11 cellular contexts compared by ENCODE assay signal in the genomic region with DNA sequence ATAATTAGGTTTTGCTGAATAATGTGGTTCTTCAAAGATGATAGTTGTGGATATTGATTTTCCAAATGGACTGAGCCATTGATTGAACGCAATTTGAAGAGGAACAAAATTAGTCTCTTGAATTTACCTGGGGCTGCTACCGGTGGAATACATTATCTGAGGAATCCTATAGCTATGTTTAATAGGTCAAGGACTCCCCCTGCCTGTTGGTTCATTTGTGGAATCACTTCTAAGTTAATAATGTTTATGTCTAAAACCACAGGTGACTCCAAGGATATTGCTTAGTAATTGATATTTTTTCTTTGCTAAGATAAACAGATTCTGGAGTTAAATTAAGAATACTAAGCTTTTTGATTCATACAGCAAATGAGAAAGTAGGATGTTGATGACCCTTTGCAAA.
A peak's percentile ranks its signal among the peaks of the same experiment; 100 is the strongest.
DNase-seq lines count a peak whose midpoint lies in the region; ATAC-seq and TF ChIP-seq lines count a peak whose summit lies in the region.
"Had no signal": no experiment of that assay in that cellular context is flagged by ENCODE, and none has a peak within 500 bp of the region (broad histone marks: within the 10 kb centered on the region; RNA-seq: fewer than 3 reads in every experiment).

No MANE protein-coding gene starts in this region.

- no peak overlapping the region for H2AFZ ChIP-seq in PC-9

- H3K4me3 ChIP-seq in PC-9 (no peak overlapping the region), iPS DF 6.9 (ENCODE audit: low read length) (no peak overlapping the region), suprapubic skin (no peak overlapping the region)
- H3K4me3 ChIP-seq: K562 had no signal

- H4K20me1 ChIP-seq in PC-9 (ENCODE audit: insufficient read depth), result no peaks in the 10 kb centered on the region

- no peak overlapping the region for H3K4me3 Mint-ChIP-seq in activated T-cell treated with anti-CD3 and anti-CD28 coated beads, Interleukin-2, amount 50 U/mL, for 4 hours
- H3K4me3 Mint-ChIP-seq: CD8-positive, alpha-beta T cell; stimulated activated naive B cell treated with anti-CD40 and anti-IgM and Interleukin-4, amounts not matched to agents 10 μg/mL and 1 μg/mL and 100 μg/mL, for 72 hours had no signal

- CTCF ChIA-PET in PC-9 (lab: Charles Lee), result interaction anchor here (1.3 kb wide), 1 partner anchor 1631 kb away, joined by 3 read pairs; no protein-coding TSS in a partner anchor

- no peak overlapping the region for H3K4me2 ChIP-seq in PC-9

- TF ChIP-seq CTCF in PC-9 (conservative IDR thresholded peaks at IDR 0.05) (peak; percentile 31), suprapubic skin (IDR thresholded peaks at IDR 0.05) (no peak)

- no peak overlapping the region for H3K27ac ChIP-seq in PC-9
- H3K27ac ChIP-seq in iPS DF 6.9 (ENCODE audit: low read length), result no peak overlapping the region
- H3K27ac ChIP-seq in suprapubic skin, result no peak overlapping the region

- H3K27me3 ChIP-seq in PC-9 (ENCODE audit: insufficient read depth, low read depth), result no peaks in the 10 kb centered on the region
- H3K27me3 ChIP-seq in iPS DF 6.9 (ENCODE audit: control insufficient read depth, insufficient read depth, low read length), result no peaks in the 10 kb centered on the region
- H3K27me3 ChIP-seq in suprapubic skin, result no peaks in the 10 kb centered on the region

- H3F3A ChIP-seq in PC-9 (ENCODE audit: insufficient read depth, low read depth), result no peaks in the 10 kb centered on the region

- no CpG with 5 or more reads among the region's 2 CpGs for WGBS in iPS DF 6.9 (ENCODE audit: insufficient coverage, insufficient read length)
- WGBS in suprapubic skin, result 4% methylated on average over 2 of the region's 2 CpGs

- POLR2A ChIA-PET in PC-9 (lab: Charles Lee; ENCODE audit: unreplicated experiment), result interaction anchor here (0.6 kb wide), 1 partner anchor 62 kb away, joined by 3 read pairs; no protein-coding TSS in a partner anchor

- no peak for TF ChIP-seq POLR2A in suprapubic skin (IDR thresholded peaks at IDR 0.05)

- H3K27me3 Mint-ChIP-seq in activated T-cell treated with anti-CD3 and anti-CD28 coated beads, Interleukin-2, amount 50 U/mL, for 4 hours (ENCODE audit: low read depth), result no peaks in the 10 kb centered on the region
- H3K27me3 Mint-ChIP-seq: stimulated activated naive B cell treated with anti-CD40 and anti-IgM and Interleukin-4, amounts not matched to agents 10 μg/mL and 1 μg/mL and 100 μg/mL, for 72 hours had no signal

- H3K79me2 ChIP-seq in PC-9 (ENCODE audit: low read depth), result no peaks in the 10 kb centered on the region

- no peaks in the 10 kb centered on the region for H3K4me1 Mint-ChIP-seq in activated T-cell treated with anti-CD3 and anti-CD28 coated beads, Interleukin-2, amount 50 U/mL, for 4 hours (ENCODE audit: low read depth)
- H3K4me1 Mint-ChIP-seq: stimulated activated naive B cell treated with anti-CD40 and anti-IgM and Interleukin-4, amounts not matched to agents 10 μg/mL and 1 μg/mL and 100 μg/mL, for 72 hours had no signal

- H3K9me3 ChIP-seq in PC-9 (ENCODE audit: insufficient read depth, low read depth) (no peaks in the 10 kb centered on the region), iPS DF 6.9 (ENCODE audit: control insufficient read depth, insufficient read depth, low read length) (no peaks in the 10 kb centered on the region; the same call in 1 of the 2 replicates), suprapubic skin (no peaks in the 10 kb centered on the region)

- peaks cover 5% of the 10 kb centered on the region for H3K9me3 Mint-ChIP-seq in activated T-cell treated with anti-CD3 and anti-CD28 coated beads, Interleukin-2, amount 50 U/mL, for 4 hours

- no peak for TF ChIP-seq EP300 in suprapubic skin (IDR thresholded peaks at IDR 0.05)

- no TSS peak for BruUV-seq in PC-9 (replicated peaks; lab: Mats Ljungman, UMichigan)

- no peak for ATAC-seq in HG02938 (IDR thresholded peaks at IDR 0.05; ENCODE audit: unreplicated experiment)
- ATAC-seq in GM19035 (IDR thresholded peaks at IDR 0.05; ENCODE audit: unreplicated experiment), result no peak
- no peak for ATAC-seq in activated T-cell treated with anti-CD3 and anti-CD28 coated beads, Interleukin-2, amount 50 U/mL, for 4 hours
- ATAC-seq: CD8-positive, alpha-beta T cell; K562; stimulated activated naive B cell treated with anti-CD40 and anti-IgM and Interleukin-4, amounts not matched to agents 10 μg/mL and 1 μg/mL and 100 μg/mL, for 72 hours had no signal

- no peaks in the 10 kb centered on the region for H3K36me3 Mint-ChIP-seq in activated T-cell treated with anti-CD3 and anti-CD28 coated beads, Interleukin-2, amount 50 U/mL, for 4 hours (ENCODE audit: insufficient read depth)
- H3K36me3 Mint-ChIP-seq: CD8-positive, alpha-beta T cell; stimulated activated naive B cell treated with anti-CD40 and anti-IgM and Interleukin-4, amounts not matched to agents 10 μg/mL and 1 μg/mL and 100 μg/mL, for 72 hours had no signal

- H3K36me3 ChIP-seq in PC-9 (ENCODE audit: low read depth) (no peaks in the 10 kb centered on the region), iPS DF 6.9 (ENCODE audit: control insufficient read depth, insufficient read depth, low read length) (no peaks in the 10 kb centered on the region), suprapubic skin (no peaks in the 10 kb centered on the region)

- no peaks in the 10 kb centered on the region for H3K9me2 ChIP-seq in PC-9 (ENCODE audit: insufficient read depth)

- DNase-seq in COR-L47 (lab: John Stamatoyannopoulos, UW), result peak; percentile 57
- peak; percentile 2 for DNase-seq in HuH-7.5 (ENCODE audit: low spot score)
- DNase-seq in PC-9, result no peak
- peak; percentile 4 for DNase-seq in iPS DF 6.9 (ENCODE audit: low read depth, low spot score)
- DNase-seq in suprapubic skin (ENCODE audit: low spot score in 2 of 2), result no peak
- no peak for DNase-seq in activated T-cell treated with anti-CD3 and anti-CD28 coated beads, Interleukin-2, amount 50 U/mL, for 4 hours
- DNase-seq: CD8-positive, alpha-beta T cell; stimulated activated naive B cell treated with anti-CD40 and anti-IgM and Interleukin-4, amounts not matched to agents 10 μg/mL and 1 μg/mL and 100 μg/mL, for 72 hours had no signal

- intact Hi-C loops in PC-9 (cut with micrococcal nuclease; ENCODE audit: unreplicated experiment), result loop anchor here (5.0 kb wide), 1 partner anchor 1630 kb away; a partner anchor contains a TSS

- H3K4me1 ChIP-seq in PC-9 (replicated peaks; ENCODE audit: insufficient read depth), result no peaks in the 10 kb centered on the region
- no peaks in the 10 kb centered on the region for H3K4me1 ChIP-seq in iPS DF 6.9 (ENCODE audit: control insufficient read depth, insufficient read depth, low read length)
- no peaks in the 10 kb centered on the region for H3K4me1 ChIP-seq in suprapubic skin

Comparison
In these comparisons a context has a peak if more than half of its experiments do, and no peak if none do; other contexts are left out.
1. DNase-seq: peak in COR-L47 (single experiment), HuH-7.5 (single experiment) and iPS DF 6.9 (single experiment); none in PC-9 (0 of 2), suprapubic skin (0 of 2) and activated T-cell treated with anti-CD3 and anti-CD28 coated beads, Interleukin-2, amount 50 U/mL, for 4 hours (single experiment).